Comparison of ENCODE assay signal across 8 cellular contexts in genomic region chr11:73761403-73761945, GRCh38. TPM values are rescaled to one million over a fixed set of nuclear protein-coding genes. Genes with fewer than 3 reads are reported as not detected.
DNase-seq lines count a peak whose midpoint lies in the region; ATAC-seq, FAIRE-seq and TF ChIP-seq lines count a peak whose summit lies in the region.

No MANE protein-coding gene starts in this region.

- peaks cover 32 to 39% (median 38%) of the 10 kb centered on the region in 3 donors for H3K4me1 Mint-ChIP-seq in CD8-positive, alpha-beta memory T cell

- H3K79me2 ChIP-seq in HepG2 (ENCODE audit: insufficient read depth, low read length) = peaks cover 39% of the 10 kb centered on the region

- H4K20me1 ChIP-seq in HepG2 (ENCODE audit: insufficient read depth, low read length) = peaks cover 23% of the 10 kb centered on the region

- no peak overlapping the region for H2AFZ ChIP-seq in HepG2 (ENCODE audit: low read length)

- no peak for DNase-seq in CD8-positive, alpha-beta memory T cell
- DNase-seq in amniotic epithelial cell (ENCODE audit: low read depth) (peak; percentile 7), HepG2 (ENCODE audit: low spot score) (no peak), transverse colon (peak; percentile 28), GM20000 (ENCODE audit: low spot score) (no peak), NAMALWA (ENCODE audit: low spot score) (no peak), NCI-H2227 treated with DMSO at 0.1 percent for 48 hours (lab: John Stamatoyannopoulos, UW) (no peak)

- no peaks in the 10 kb centered on the region for H3K27me3 ChIP-seq in CD8-positive, alpha-beta memory T cell (ENCODE audit: insufficient read depth, low read length, poor library complexity, severe bottlenecking)
- H3K27me3 ChIP-seq in HepG2 (ENCODE audit: control insufficient read depth in 1 of 2, insufficient read depth in 2 of 2, low read length in 2 of 2) (no peaks in the 10 kb centered on the region; a peak in 2 of 5 replicates), transverse colon (no peaks in the 10 kb centered on the region)

- peak overlapping the region; percentile 78 to 94 (median 90) for H3K4me3 Mint-ChIP-seq in CD8-positive, alpha-beta memory T cell

- TF ChIP-seq CTCF in HepG2 (CRISPR knock-in tag; IDR thresholded peaks at IDR 0.05) (no peak), transverse colon (IDR thresholded peaks at IDR 0.05) (no peak), GM20000 (IDR thresholded peaks at IDR 0.05; ENCODE audit: extremely low read depth, missing control alignments) (no peak)

- peaks cover 31% of the 10 kb centered on the region for H3K4me1 ChIP-seq in CD8-positive, alpha-beta memory T cell (ENCODE audit: insufficient read depth, low read length)
- H3K4me1 ChIP-seq in HepG2 (ENCODE audit: insufficient read depth, low read length) (peaks cover 23% of the 10 kb centered on the region), transverse colon (peaks cover 3 to 33% (median 20%) of the 10 kb centered on the region in 4 donors)

- H3K36me3 ChIP-seq in CD8-positive, alpha-beta memory T cell (ENCODE audit: insufficient read depth, low read length) = no peaks in the 10 kb centered on the region
- H3K36me3 ChIP-seq in HepG2 (replicated peaks in 1 of 2; ENCODE audit: control insufficient read depth in 1 of 2, insufficient read depth in 2 of 2, low read length in 2 of 2) = no peaks in the 10 kb centered on the region
- H3K36me3 ChIP-seq in transverse colon = no peaks in the 10 kb centered on the region

- 52% methylated on average over 16 of the region's 16 CpGs for WGBS in HepG2 (ENCODE audit: low lambda C conversion rate)
- WGBS in transverse colon (ENCODE audit: low coverage in 1 of 2), 2 donors = 44 to 73% methylated on average over 5 to 16 of the region's 16 CpGs

- no peak for FAIRE-seq in HepG2 (lab: Jason Lieb, UNC)

- no peak for TF ChIP-seq POLR2A in HepG2 (IDR thresholded peaks at IDR 0.05; ENCODE audit: insufficient read depth in 1 of 2, low read depth in 2 of 2, low read length in 2 of 2)
- TF ChIP-seq POLR2A in transverse colon (IDR thresholded peaks at IDR 0.05) = no peak

- peak overlapping the region; percentile 71 for H3K4me3 ChIP-seq in CD8-positive, alpha-beta memory T cell (ENCODE audit: low read length)
- H3K4me3 ChIP-seq in HepG2 (replicated peaks in 1 of 3; ENCODE audit: insufficient read depth in 1 of 3, low read depth in 2 of 3, low read length in 3 of 3) = peak overlapping the region; percentile 28 to 55 (median 53); a peak in 5 of 6 replicates
- peak overlapping the region in 3 of 4 donors; percentile 30 to 86 (median 45) for H3K4me3 ChIP-seq in transverse colon

- H3K36me3 Mint-ChIP-seq in CD8-positive, alpha-beta memory T cell = peaks cover 0 to 4% (median 0%) of the 10 kb centered on the region in 3 donors

- no peaks in the 10 kb centered on the region for H3K9me3 Mint-ChIP-seq in CD8-positive, alpha-beta memory T cell

- H3K27ac ChIP-seq in CD8-positive, alpha-beta memory T cell (ENCODE audit: low read depth, low read length) = peak overlapping the region; percentile 87
- peak overlapping the region; percentile 31 for H3K27ac ChIP-seq in HepG2 (ENCODE audit: extremely low read length, insufficient read depth, low read length)
- peak overlapping the region; percentile 94 to 100 (median 98) for H3K27ac ChIP-seq in transverse colon

- ATAC-seq in HG03095 (IDR thresholded peaks at IDR 0.05; ENCODE audit: unreplicated experiment) (peak; percentile 1), HepG2 (peak; percentile 16)

- H3K4me2 ChIP-seq in HepG2 (ENCODE audit: low read depth, low read length) = peak overlapping the region; percentile 66

- CTCF ChIA-PET in CD8-positive, alpha-beta memory T cell (lab: Charles Lee) = interaction anchor here (1.1 to 2.3 kb wide), 4 partner anchors 13 to 135 kb away, joined by 3 to 30 read pairs (median 4); partner anchors contain the start of gene MRPL48
- CTCF ChIA-PET in HepG2 (lab: Yijun Ruan, JAX; ENCODE audit: low intra/inter-chr PET ratio, low total read pairs) = no interaction called here

- H3K9me3 ChIP-seq in CD8-positive, alpha-beta memory T cell (ENCODE audit: low read length) = no peaks in the 10 kb centered on the region
- H3K9me3 ChIP-seq in HepG2 (ENCODE audit: low read length) (no peaks in the 10 kb centered on the region), transverse colon (no peaks in the 10 kb centered on the region)

- peaks cover 0 to 9% of the 10 kb centered on the region in 2 donors for H3K27me3 Mint-ChIP-seq in CD8-positive, alpha-beta memory T cell

- no peak for TF ChIP-seq RAD21 in HepG2 (CRISPR knock-in tag; IDR thresholded peaks at IDR 0.05)

- peak overlapping the region; percentile 46 to 98 (median 88) for H3K27ac Mint-ChIP-seq in CD8-positive, alpha-beta memory T cell

- intact Hi-C loops in HepG2 (cut with micrococcal nuclease; ENCODE audit: unreplicated experiment) = loop anchor here (1.0 to 2.0 kb wide), 2 partner anchors 18 to 115 kb away; partner anchors contain the start of genes COA4 and PAAF1
- intact Hi-C loops in transverse colon (cut with DNase I; ENCODE audit: low total_unique reads) = loop anchor here (1.0 kb wide), 1 partner anchor 18 kb away; no protein-coding TSS in a partner anchor

- peak overlapping the region; percentile 59; the same call in 1 of the 2 replicates for H3K9ac ChIP-seq in HepG2 (ENCODE audit: insufficient read depth, low read depth, low read length)

- no TSS peak for BruUV-seq in HepG2 (replicated peaks; lab: Mats Ljungman, UMichigan)

- in situ Hi-C loops in HepG2 (cut with HindIII; ENCODE audit: extremely low pct_ligation_motif_present, low pct_unique_long_range_greater_than_20kb) = no loop called here
- in situ Hi-C loops in transverse colon (cut with MboI; ENCODE audit: low pct_ligation_motif_present in 1 of 4, low pct_unique_long_range_greater_than_20kb in 1 of 4, low sequenced_read_pairs in 3 of 4) = no loop called here

- POLR2A ChIA-PET in CD8-positive, alpha-beta memory T cell (lab: Charles Lee) = interaction anchor here (0.6 to 2.6 kb wide), 7 partner anchors 9 to 732 kb away, joined by 3 to 71 read pairs (median 4); partner anchors contain the start of genes FAM168A, LIPT2 and MRPL48
- POLR2A ChIA-PET in HepG2 (lab: Yijun Ruan, JAX) = interaction anchor here (0.6 to 8.3 kb wide), 14 partner anchors 9 to 209 kb away, joined by 3 to 194 read pairs (median 4); partner anchors contain the start of genes COA4, MRPL48 and PAAF1

- TF ChIP-seq EP300 in HepG2 (IDR thresholded peaks at IDR 0.05; ENCODE audit: low read depth in 2 of 2, low read length in 2 of 2) (no peak), HepG2 (CRISPR knock-in tag; IDR thresholded peaks at IDR 0.05; ENCODE audit: borderline replicate concordance) (no peak), transverse colon (IDR thresholded peaks at IDR 0.05; ENCODE audit: low read depth) (no peak)

RNA-seq across cellular contexts. Expression of gene RAB6A, which starts 0.6 kb away (rescaled TPM):
- 10 to 100 TPM; 66.9 to 69.9 TPM for total RNA-seq in CD8-positive, alpha-beta memory T cell
- 125 TPM for polyA plus RNA-seq in CD8-positive, alpha-beta memory T cell
- 74.3 and 83.3 TPM in 2 replicates for total RNA-seq in HepG2 (2016; rRNA removed; fragmentation: Illumina TruSeq; extraction: Trizol)
- total RNA-seq in HepG2 (2016; cell fraction: cytosol; rRNA removed; fragmentation: Illumina TruSeq; extraction: Trizol; ENCODE audit: low read depth) = 71.2 and 75.6 TPM in 2 replicates
- total RNA-seq in HepG2 (2016; cell fraction: insoluble cytoplasmic fraction; rRNA removed; fragmentation: Illumina TruSeq; extraction: Trizol) = 77.4 and 84.5 TPM in 2 replicates
- 47.3 and 51.3 TPM in 2 replicates for total RNA-seq in HepG2 (2016; cell fraction: membrane; rRNA removed; fragmentation: Illumina TruSeq; extraction: Trizol)
- 40.6 and 45.8 TPM in 2 replicates for total RNA-seq in HepG2 (2016; cell fraction: nucleus; rRNA removed; fragmentation: Illumina TruSeq; extraction: Trizol)
- 92.0 and 121 TPM in 2 replicates for polyA plus RNA-seq in HepG2 (2011; rRNA removed)
- 39.6 and 72.5 TPM in 2 replicates for polyA plus RNA-seq in HepG2 (2011; cell fraction: cytosol; rRNA removed)
- 38.0 and 39.7 TPM in 2 replicates for polyA plus RNA-seq in HepG2 (2011; cell fraction: nucleus; rRNA removed)
- polyA plus RNA-seq in HepG2 (2012) = 73.4 and 84.2 TPM in 2 replicates
- polyA plus RNA-seq in HepG2 (2016; cell fraction: cytosol; fragmentation: Illumina TruSeq; extraction: Trizol; ENCODE audit: low read depth) = 10.3 and 12.2 TPM in 2 replicates
- 113 and 114 TPM in 2 replicates for polyA plus RNA-seq in HepG2 (2016; cell fraction: insoluble cytoplasmic fraction; fragmentation: Illumina TruSeq; extraction: Trizol; ENCODE audit: low read depth)
- polyA plus RNA-seq in HepG2 (2016; cell fraction: membrane; fragmentation: Illumina TruSeq; extraction: Trizol; ENCODE audit: low read depth) = 31.5 and 35.2 TPM in 2 replicates
- 65.7 and 66.6 TPM in 2 replicates for polyA plus RNA-seq in HepG2 (2016; cell fraction: nucleus; fragmentation: Illumina TruSeq; extraction: Trizol; ENCODE audit: insufficient read depth, low read depth)
- 87.8 and 136 TPM in 2 replicates for polyA minus RNA-seq in HepG2 (2011; rRNA and poly(A)+ RNA removed; ENCODE audit: low replicate concordance)
- 128 and 159 TPM in 2 replicates for polyA minus RNA-seq in HepG2 (2011; cell fraction: cytosol; rRNA and poly(A)+ RNA removed)
- polyA minus RNA-seq in HepG2 (2011; cell fraction: nucleus; rRNA and poly(A)+ RNA removed) = 68.9 and 102 TPM in 2 replicates
- total RNA-seq in transverse colon = 100 to 1,000 TPM in 3 of 4 donors, 10 to 100 TPM in 1; 49.0 to 232 (median 206) TPM

RNA-seq across cellular contexts. Expression of gene MRPL48, which starts 26.2 kb away (rescaled TPM):
- total RNA-seq in CD8-positive, alpha-beta memory T cell = 10 to 100 TPM; 63.1 to 66.7 TPM
- polyA plus RNA-seq in CD8-positive, alpha-beta memory T cell = 56.8 TPM
- total RNA-seq in HepG2 (2016; rRNA removed; fragmentation: Illumina TruSeq; extraction: Trizol) (67.9 and 97.3 TPM in 2 replicates), transverse colon (10 to 100 TPM in 3 of 4 donors, not detected in 1; 10.5 to 21.1 (median 21.0) TPM)
- 27.8 TPM in 2 replicates for total RNA-seq in HepG2 (2016; cell fraction: cytosol; rRNA removed; fragmentation: Illumina TruSeq; extraction: Trizol; ENCODE audit: low read depth)
- total RNA-seq in HepG2 (2016; cell fraction: insoluble cytoplasmic fraction; rRNA removed; fragmentation: Illumina TruSeq; extraction: Trizol) = 65.9 and 101 TPM in 2 replicates
- total RNA-seq in HepG2 (2016; cell fraction: membrane; rRNA removed; fragmentation: Illumina TruSeq; extraction: Trizol) = 51.7 and 53.0 TPM in 2 replicates
- total RNA-seq in HepG2 (2016; cell fraction: nucleus; rRNA removed; fragmentation: Illumina TruSeq; extraction: Trizol) = 21.9 and 28.3 TPM in 2 replicates
- 50.2 and 61.2 TPM in 2 replicates for polyA plus RNA-seq in HepG2 (2011; rRNA removed)
- 27.7 and 30.4 TPM in 2 replicates for polyA plus RNA-seq in HepG2 (2011; cell fraction: cytosol; rRNA removed)
- polyA plus RNA-seq in HepG2 (2011; cell fraction: nucleus; rRNA removed) = 9.2 and 10.1 TPM in 2 replicates
- 40.6 and 45.7 TPM in 2 replicates for polyA plus RNA-seq in HepG2 (2012)
- polyA plus RNA-seq in HepG2 (2016; cell fraction: cytosol; fragmentation: Illumina TruSeq; extraction: Trizol; ENCODE audit: low read depth) = 34.1 and 42.7 TPM in 2 replicates
- 102 and 104 TPM in 2 replicates for polyA plus RNA-seq in HepG2 (2016; cell fraction: insoluble cytoplasmic fraction; fragmentation: Illumina TruSeq; extraction: Trizol; ENCODE audit: low read depth)
- polyA plus RNA-seq in HepG2 (2016; cell fraction: membrane; fragmentation: Illumina TruSeq; extraction: Trizol; ENCODE audit: low read depth) = 46.1 and 46.9 TPM in 2 replicates
- polyA plus RNA-seq in HepG2 (2016; cell fraction: nucleus; fragmentation: Illumina TruSeq; extraction: Trizol; ENCODE audit: insufficient read depth, low read depth) = 34.7 and 41.9 TPM in 2 replicates
- 13.4 and 41.4 TPM in 2 replicates for polyA minus RNA-seq in HepG2 (2011; rRNA and poly(A)+ RNA removed; ENCODE audit: low replicate concordance)
- 11.1 and 12.9 TPM in 2 replicates for polyA minus RNA-seq in HepG2 (2011; cell fraction: cytosol; rRNA and poly(A)+ RNA removed)
- polyA minus RNA-seq in HepG2 (2011; cell fraction: nucleus; rRNA and poly(A)+ RNA removed) = 15.0 and 16.6 TPM in 2 replicates

Comparison
In these comparisons a context has a peak if more than half of its experiments do, and no peak if none do; other contexts are left out.
1. DNase-seq: peak in amniotic epithelial cell (single experiment) and transverse colon (single experiment); none in CD8-positive, alpha-beta memory T cell (0 of 5), HepG2 (single experiment), GM20000 (single experiment), NAMALWA (single experiment) and NCI-H2227 treated with DMSO at 0.1 percent for 48 hours (single experiment).
2. H3K27ac ChIP-seq: peak in every context shown above with its lines; median percentile 98 in transverse colon; 87 in CD8-positive, alpha-beta memory T cell; 31 in HepG2.
3. Peak in every context shown above with its lines, with median percentiles within 50 percentile points of each other: H3K4me3 ChIP-seq.